ENCODE assay signal across 6 cellular contexts in the genomic region with DNA sequence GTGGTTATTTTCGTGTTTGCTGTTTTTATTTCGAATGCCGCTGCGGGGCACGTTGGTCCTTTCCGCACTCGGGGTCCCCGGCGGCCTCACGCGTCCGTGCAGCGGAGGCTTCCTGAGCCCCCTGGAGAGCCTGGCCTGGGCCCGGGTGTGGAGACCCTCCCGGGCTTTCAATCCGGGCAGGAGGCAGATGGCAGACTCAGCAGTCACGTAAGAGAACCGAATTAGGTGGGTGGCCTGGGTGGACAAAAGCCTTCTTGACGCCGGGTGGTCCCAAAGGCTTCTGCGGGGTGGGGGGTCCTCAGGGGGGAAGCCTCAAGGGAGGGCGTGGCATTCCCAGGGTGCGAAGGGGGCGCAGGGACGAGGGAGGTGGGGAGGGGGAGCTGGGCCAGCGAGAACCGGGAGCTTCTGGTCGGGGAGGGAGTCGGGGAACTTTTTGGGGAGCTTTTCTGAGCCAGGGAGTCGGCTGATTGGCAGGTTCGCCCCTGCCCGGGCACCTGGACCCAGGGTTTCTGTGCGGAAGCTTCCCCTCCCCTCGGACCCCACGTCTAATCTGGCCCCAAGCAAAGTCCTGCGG. TPM values are rescaled to one million over a fixed set of nuclear protein-coding genes. Genes with fewer than 3 reads are reported as not detected.
DNase-seq lines count a peak whose midpoint lies in the region; ATAC-seq and TF ChIP-seq lines count a peak whose summit lies in the region.

No MANE protein-coding gene starts in this region.

- H3K4me3 ChIP-seq in fibroblast of pulmonary artery (replicated peaks; ENCODE audit: low read depth, low read length), result peak overlapping the region; percentile 70
- peak overlapping the region; percentile 56 to 64 for H3K4me3 ChIP-seq in testis

- 2 to 4% methylated on average over 24 to 36 of the region's 36 CpGs for WGBS in testis, 2 donors

- peak overlapping the region; percentile 5 for H3K4me3 Mint-ChIP-seq in T-helper 2 cell treated with Interferon-gamma antibody and Interleukin-4, amounts not matched to agents 5 μg/mL and 100 μg/mL, for 36 hours

- H3K27me3 Mint-ChIP-seq in T-helper 2 cell treated with Interferon-gamma antibody and Interleukin-4, amounts not matched to agents 5 μg/mL and 100 μg/mL, for 36 hours (ENCODE audit: low read depth), result peaks cover 34% of the 10 kb centered on the region

- H3K4me1 ChIP-seq in testis, result peaks cover 20% of the 10 kb centered on the region

- H3K9me3 Mint-ChIP-seq in T-helper 2 cell treated with Interferon-gamma antibody and Interleukin-4, amounts not matched to agents 5 μg/mL and 100 μg/mL, for 36 hours, result no peaks in the 10 kb centered on the region

- H3K9me3 ChIP-seq in testis, result no peaks in the 10 kb centered on the region

- no peak for DNase-seq in T-helper 2 cell treated with Interferon-gamma antibody and Interleukin-4, amounts not matched to agents 5 μg/mL and 100 μg/mL, for 36 hours (ENCODE audit: low spot score)
- DNase-seq in T-helper 2 cell (no peak), fibroblast of pulmonary artery (ENCODE audit: low read depth) (no peak), testis (no peak), germinal center (ENCODE audit: low spot score) (no peak)

- H3K4me1 Mint-ChIP-seq in T-helper 2 cell treated with Interferon-gamma antibody and Interleukin-4, amounts not matched to agents 5 μg/mL and 100 μg/mL, for 36 hours (ENCODE audit: low read depth), result peaks cover 12% of the 10 kb centered on the region

- H3K36me3 Mint-ChIP-seq in T-helper 2 cell treated with Interferon-gamma antibody and Interleukin-4, amounts not matched to agents 5 μg/mL and 100 μg/mL, for 36 hours (ENCODE audit: low read depth), result no peaks in the 10 kb centered on the region

- peak overlapping the region; percentile 87 to 89 for H3K27ac ChIP-seq in testis

- H3K27ac Mint-ChIP-seq in T-helper 2 cell treated with Interferon-gamma antibody and Interleukin-4, amounts not matched to agents 5 μg/mL and 100 μg/mL, for 36 hours, result no peak overlapping the region

- TF ChIP-seq CTCF in fibroblast of pulmonary artery (IDR thresholded peaks at IDR 0.05; ENCODE audit: low read length, missing control alignments) (no peak), testis (IDR thresholded peaks at IDR 0.05) (no peak)

- ATAC-seq in GM21526 (IDR thresholded peaks at IDR 0.05; ENCODE audit: low FRiP score, unreplicated experiment), result no peak

- H3K27me3 ChIP-seq in testis, result no peaks in the 10 kb centered on the region

- intact Hi-C loops in testis (cut with DNase I; ENCODE audit: low total_unique reads), result loop anchor here (10.0 kb wide), 1 partner anchor 64 kb away; no protein-coding TSS in a partner anchor

- no peak for TF ChIP-seq POLR2A in testis (IDR thresholded peaks at IDR 0.05)

- H3K36me3 ChIP-seq in testis (ENCODE audit: low read depth, missing control alignments), result no peaks in the 10 kb centered on the region

RNA-seq across cellular contexts. Expression of a gene that starts 1.2 kb away (rescaled TPM):
- 10 to 100 TPM; 26.4 to 27.5 TPM for total RNA-seq in testis
- polyA plus RNA-seq in testis (ENCODE audit: insufficient read depth, low read depth, low replicate concordance), result 2.3 TPM

RNA-seq across cellular contexts. Expression of a gene that starts 12.2 kb away (rescaled TPM):
- 10 to 100 TPM; 22.8 to 24.0 TPM for total RNA-seq in testis
- 16.6 TPM for polyA plus RNA-seq in testis (ENCODE audit: insufficient read depth, low read depth, low replicate concordance)

RNA-seq across cellular contexts. Expression of a gene that starts 18.8 kb away (rescaled TPM):
- 100 to 1,000 TPM in 1 of 2 donors, 10 to 100 TPM in 1; 99.4 to 108 TPM for total RNA-seq in testis
- 48.9 TPM for polyA plus RNA-seq in testis (ENCODE audit: insufficient read depth, low read depth, low replicate concordance)

RNA-seq across cellular contexts. Expression of a gene that starts 19.3 kb away (rescaled TPM):
- 1 to 10 TPM; 3.2 to 4.9 TPM for total RNA-seq in testis
- polyA plus RNA-seq in testis (ENCODE audit: insufficient read depth, low read depth, low replicate concordance), result 0.65 TPM

RNA-seq across cellular contexts. Expression of a gene that starts 34.9 kb away (rescaled TPM):
- total RNA-seq in testis, result under 1 TPM; 0.47 to 0.56 TPM
- polyA plus RNA-seq in testis (ENCODE audit: insufficient read depth, low read depth, low replicate concordance), result 0.21 TPM
